Comparison of ENCODE assay signal across 26 cellular contexts in the genomic region with DNA sequence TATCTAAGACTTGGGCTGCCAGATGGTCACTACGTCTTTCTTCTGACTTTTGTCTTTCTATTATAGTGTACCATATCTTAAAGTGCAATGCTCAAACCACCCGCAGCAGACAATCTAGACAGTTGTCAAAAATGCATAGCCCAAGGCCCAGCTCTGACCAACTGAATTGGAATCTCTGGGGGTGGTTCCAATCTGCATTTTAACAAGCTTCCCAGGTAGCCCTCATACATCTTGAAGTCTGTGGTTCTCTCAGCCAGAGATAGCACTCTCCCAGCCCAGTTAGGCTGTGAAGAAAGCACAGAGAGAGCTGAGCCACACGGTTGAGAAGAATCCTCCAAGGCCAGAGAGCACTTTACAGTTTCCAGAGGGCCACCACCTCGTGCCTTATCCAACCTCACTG.
A peak's percentile ranks its signal among the peaks of the same experiment; 100 is the strongest.
DNase-seq lines count a peak whose midpoint lies in the region; ATAC-seq, FAIRE-seq and TF ChIP-seq lines count a peak whose summit lies in the region.
"Had no signal": no experiment of that assay in that cellular context is flagged by ENCODE, and none has a peak within 500 bp of the region (broad histone marks: within the 10 kb centered on the region; RNA-seq: fewer than 3 reads in every experiment).

No MANE protein-coding gene starts in this region.

- H2BK5ac ChIP-seq in H1 (ENCODE audit: low read depth, low read length) (no peak overlapping the region), mesendoderm (ENCODE audit: low read length) (peak overlapping the region; percentile 36)

- H4K8ac ChIP-seq in H1 (ENCODE audit: extremely low read depth, insufficient read depth, low read length) (no peak overlapping the region), mesendoderm (ENCODE audit: low read depth, low read length) (no peak overlapping the region)

- peaks cover 58% of the 10 kb centered on the region for H3K4me1 ChIP-seq in HUES6 (ENCODE audit: control insufficient read depth, insufficient read depth, low read length)
- peaks cover 6 to 7% (median 6%) of the 10 kb centered on the region in 4 experiments; a peak in 6 of 7 replicates for H3K4me1 ChIP-seq in H1 (replicated peaks in 1 of 4; ENCODE audit: control insufficient read depth in 3 of 4, insufficient read depth in 4 of 4, low read length in 3 of 4)
- H3K4me1 ChIP-seq in mesendoderm (ENCODE audit: control insufficient read depth, low read depth, low read length), result peaks cover 26% of the 10 kb centered on the region
- H3K4me1 ChIP-seq in sigmoid colon, result peaks cover 0 to 57% (median 48%) of the 10 kb centered on the region in 4 donors
- H3K4me1 ChIP-seq: HAP-1 had no signal

- H3K79me2 ChIP-seq in H1 (ENCODE audit: control insufficient read depth in 1 of 2, insufficient read depth in 2 of 2, low read length in 2 of 2), result no peaks in the 10 kb centered on the region
- H3K79me2 ChIP-seq in mesendoderm (ENCODE audit: control insufficient read depth, insufficient read depth, low read length), result no peaks in the 10 kb centered on the region

- H3K79me1 ChIP-seq in H1 (ENCODE audit: low read depth, low read length), result no peaks in the 10 kb centered on the region
- no peaks in the 10 kb centered on the region for H3K79me1 ChIP-seq in mesendoderm (ENCODE audit: low read length)

- H2AK5ac ChIP-seq in H1 (ENCODE audit: low read depth, low read length) (no peak overlapping the region), mesendoderm (ENCODE audit: low read length) (peak overlapping the region; percentile 91)

- H4K91ac ChIP-seq in H1 (replicated peaks; ENCODE audit: insufficient read length, low read length), result no peak overlapping the region

- peak overlapping the region; percentile 63; the same call in 1 of the 2 replicates for H2BK15ac ChIP-seq in H1 (ENCODE audit: low read length)
- H2BK15ac ChIP-seq in mesendoderm (replicated peaks; ENCODE audit: low read depth), result no peak overlapping the region

- FAIRE-seq in H1 (lab: Jason Lieb, UNC), result no peak
- FAIRE-seq: A549, D721Med, GM12892, GM19239, H54 had no signal

- DNase-seq in H1 (ENCODE audit: low read depth in 1 of 2, low spot score in 2 of 2) (no peak), mesendoderm (peak; percentile 76), sigmoid colon (no peak), ureter (ENCODE audit: low spot score) (no peak)
- DNase-seq: 8988T; ACHN; AML-193; BE2C; CD4-positive, alpha-beta T cell; CD8-positive, alpha-beta memory T cell; DMS 273 treated with DMSO at 0.1 percent for 48 hours; DMS79; EL; GF-D8; HFFc6 had no signal

- H2BK12ac ChIP-seq in H1 (ENCODE audit: low read depth, low read length), result no peak overlapping the region; the same call in 1 of the 2 replicates

- no peak for TF ChIP-seq POLR2A in H1 (IDR thresholded peaks at IDR 0.05; ENCODE audit: control extremely low read depth in 1 of 2, low read depth in 2 of 2, low read length in 2 of 2)
- no peak for TF ChIP-seq POLR2A in sigmoid colon (IDR thresholded peaks at IDR 0.05)

- H2AFZ ChIP-seq in H1 (ENCODE audit: low read length), result no peak overlapping the region
- H2AFZ ChIP-seq: GM23338 had no signal

- no peak overlapping the region for H4K5ac ChIP-seq in H1 (ENCODE audit: insufficient read length, low read depth, low read length)
- no peak overlapping the region for H4K5ac ChIP-seq in mesendoderm (ENCODE audit: low read length)

- H3K4me3 ChIP-seq in HUES6 (ENCODE audit: low read depth, low read length) (no peak overlapping the region), H1 (ENCODE audit: extremely low read depth in 1 of 4, insufficient read depth in 2 of 4, low read depth in 3 of 4, low read length in 4 of 4) (no peak overlapping the region), mesendoderm (ENCODE audit: low read length) (no peak overlapping the region), sigmoid colon (no peak overlapping the region)
- H3K4me3 ChIP-seq: A549; BLaER1 treated with 17β-estradiol and CSF1 and Interleukin-3, amounts not matched to agents 10 nM and 100 nM; GM23338; HAP-1 had no signal

- POLR2A ChIA-PET in H1 (lab: Charles Lee; ENCODE audit: partially characterized antibody), result interaction anchor here (0.6 kb wide), 1 partner anchor 172 kb away, joined by 3 read pairs; no protein-coding TSS in a partner anchor

- H3K9me3 ChIP-seq in HUES6 (ENCODE audit: control insufficient read depth, insufficient read depth, low read depth, low read length), result no peaks in the 10 kb centered on the region
- H3K9me3 ChIP-seq in H1 (ENCODE audit: insufficient read depth in 2 of 2, low read depth in 1 of 2, low read length in 1 of 2), result no peaks in the 10 kb centered on the region
- H3K9me3 ChIP-seq in sigmoid colon, result no peaks in the 10 kb centered on the region
- H3K9me3 ChIP-seq: A549; BE2C; BLaER1 treated with 17β-estradiol and CSF1 and Interleukin-3, amounts not matched to agents 10 nM and 100 nM; HAP-1 had no signal

- H3K18ac ChIP-seq in H1 (ENCODE audit: extremely low read depth, low read length) (no peak overlapping the region), mesendoderm (ENCODE audit: low read length) (peak overlapping the region; percentile 35)

- H3K27ac ChIP-seq in HUES6 (ENCODE audit: low read depth, low read length), result peak overlapping the region; percentile 34; the same call in 1 of the 2 replicates
- no peak overlapping the region for H3K27ac ChIP-seq in H1 (ENCODE audit: low read depth, low read length)
- peak overlapping the region; percentile 65 for H3K27ac ChIP-seq in mesendoderm (ENCODE audit: low read depth, low read length)
- H3K27ac ChIP-seq in sigmoid colon, result peak overlapping the region in 3 of 4 donors; percentile 57 to 76 (median 59)
- H3K27ac ChIP-seq: A549; BLaER1 treated with 17β-estradiol and CSF1 and Interleukin-3, amounts not matched to agents 10 nM and 100 nM had no signal

- intact Hi-C loops in sigmoid colon (cut with DNase I), result no loop called here

- no peak overlapping the region for H3K56ac ChIP-seq in H1 (replicated peaks; ENCODE audit: insufficient read length, low read depth, low read length)
- H3K56ac ChIP-seq in mesendoderm (ENCODE audit: low read length), result peak overlapping the region; percentile 86

- H3K23ac ChIP-seq in H1 (ENCODE audit: insufficient read length) (no peak overlapping the region), mesendoderm (ENCODE audit: low read length) (no peak overlapping the region)

- TF ChIP-seq EP300 in H1 (IDR thresholded peaks at IDR 0.05; ENCODE audit: borderline replicate concordance in 1 of 2, low read depth in 2 of 2, low read length in 2 of 2) (no peak), sigmoid colon (IDR thresholded peaks at IDR 0.05) (no peak)

- ATAC-seq in HG02610 (IDR thresholded peaks at IDR 0.05; ENCODE audit: unreplicated experiment) (no peak), GM19467 (IDR thresholded peaks at IDR 0.05; ENCODE audit: unreplicated experiment) (no peak)
- ATAC-seq: A549, GM23338 had no signal

- H3K4ac ChIP-seq in H1 (replicated peaks; ENCODE audit: insufficient read length, low read depth, low read length), result no peak overlapping the region
- peak overlapping the region; percentile 65 for H3K4ac ChIP-seq in mesendoderm (ENCODE audit: low read depth, low read length)

- H3K27me3 ChIP-seq in HUES6 (ENCODE audit: control insufficient read depth, insufficient read depth, low read length) (peaks cover 35% of the 10 kb centered on the region), H1 (replicated peaks in 1 of 4; ENCODE audit: control insufficient read depth in 3 of 4, extremely low read depth in 1 of 4, insufficient read depth in 3 of 4, low read length in 3 of 4) (peaks cover 7 to 35% (median 30%) of the 10 kb centered on the region in 4 experiments), mesendoderm (ENCODE audit: insufficient read depth, low read length, poor library complexity) (peaks cover 4% of the 10 kb centered on the region), sigmoid colon (peaks cover 0 to 14% (median 0%) of the 10 kb centered on the region in 3 donors)
- H3K27me3 ChIP-seq: BE2C had no signal

- TF ChIP-seq RAD21 in H1 (IDR thresholded peaks at IDR 0.05 in 1 of 2, conservative IDR thresholded peaks at IDR 0.05 in 1 of 2; ENCODE audit: low read depth in 2 of 2, low read length in 2 of 2), result no peak

- H2BK20ac ChIP-seq in H1 (ENCODE audit: low read length), result no peak overlapping the region

- peak overlapping the region; percentile 30 for H3K9ac ChIP-seq in HUES6 (ENCODE audit: low read length)
- no peak overlapping the region for H3K9ac ChIP-seq in H1 (replicated peaks in 1 of 4; ENCODE audit: extremely low read depth in 1 of 4, low read depth in 3 of 4, low read length in 3 of 4)
- peak overlapping the region; percentile 23 for H3K9ac ChIP-seq in mesendoderm (ENCODE audit: low read length)
- H3K9ac ChIP-seq: BLaER1 treated with 17β-estradiol and CSF1 and Interleukin-3, amounts not matched to agents 10 nM and 100 nM had no signal

- no peaks in the 10 kb centered on the region for H4K20me1 ChIP-seq in H1 (replicated peaks in 1 of 2; ENCODE audit: control insufficient read depth in 1 of 2, insufficient read depth in 2 of 2, low read length in 2 of 2)

- TF ChIP-seq CTCF in H1 (IDR thresholded peaks at IDR 0.05; ENCODE audit: control extremely low read depth in 1 of 3, insufficient read depth in 1 of 3, low read depth in 1 of 3, low read length in 3 of 3), result no peak
- TF ChIP-seq CTCF in sigmoid colon (IDR thresholded peaks at IDR 0.05), result no peak

- WGBS in H1 (ENCODE audit: extremely low coverage in 1 of 2, insufficient coverage in 1 of 2, insufficient read length in 1 of 2, insufficient replicate concordance in 2 of 2, low coverage in 1 of 2, low lambda C conversion rate in 2 of 2, missing lambda C conversion rate in 1 of 2), 2 experiments, result 80% methylated on average over 4 of the region's 4 CpGs; no CpG with 5 or more reads in 1 of the 2 experiments
- WGBS in mesendoderm (ENCODE audit: extremely low coverage, insufficient coverage, low lambda C conversion rate), result no CpG with 5 or more reads among the region's 4 CpGs
- WGBS in sigmoid colon, 2 donors, result 65 to 71% methylated on average over 4 of the region's 4 CpGs

- H2BK120ac ChIP-seq in H1 (replicated peaks; ENCODE audit: low read depth, low read length) (no peak overlapping the region), mesendoderm (ENCODE audit: low read depth, low read length) (no peak overlapping the region)

- CTCF ChIA-PET in H1 (lab: Charles Lee; ENCODE audit: partially characterized antibody), result interaction anchor here (0.7 to 10.4 kb wide), 5 partner anchors 18 to 632 kb away, joined by 3 to 273 read pairs (median 5); no protein-coding TSS in a partner anchor

- H3K14ac ChIP-seq in H1 (ENCODE audit: insufficient read length), result no peak overlapping the region

- peaks cover 1% of the 10 kb centered on the region; the same call in 1 of the 2 replicates for H3K23me2 ChIP-seq in H1 (ENCODE audit: low read depth, low read length)

- H3K36me3 ChIP-seq in HUES6 (ENCODE audit: control insufficient read depth, insufficient read depth, low read length) (no peaks in the 10 kb centered on the region), H1 (ENCODE audit: control insufficient read depth in 2 of 4, insufficient read depth in 4 of 4, low read length in 3 of 4) (no peaks in the 10 kb centered on the region), mesendoderm (ENCODE audit: control insufficient read depth, insufficient read depth, low read length) (no peaks in the 10 kb centered on the region), sigmoid colon (no peaks in the 10 kb centered on the region)
- H3K36me3 ChIP-seq: BE2C; BLaER1 treated with 17β-estradiol and CSF1 and Interleukin-3, amounts not matched to agents 10 nM and 100 nM; HAP-1 had no signal

- no peak overlapping the region for H3K4me2 ChIP-seq in H1 (ENCODE audit: insufficient read depth in 1 of 2, low read depth in 2 of 2, low read length in 2 of 2)
- no peak overlapping the region for H3K4me2 ChIP-seq in mesendoderm (ENCODE audit: low read length)
- H3K4me2 ChIP-seq: A549; BLaER1 treated with 17β-estradiol and CSF1 and Interleukin-3, amounts not matched to agents 10 nM and 100 nM; GM23338 had no signal

Comparison
In these comparisons a context has a peak if more than half of its experiments do, and no peak if none do; other contexts are left out.
1. H3K9ac ChIP-seq: peak in HUES6 (single experiment) and mesendoderm (single experiment); none in H1 (0 of 4).